20 cellular contexts compared by ENCODE assay signal in genomic region chr20:14284443-14284842, GRCh38. TPM values are rescaled to one million over a fixed set of nuclear protein-coding genes. Genes with fewer than 3 reads are reported as not detected.
DNase-seq lines count a peak whose midpoint lies in the region; ATAC-seq, FAIRE-seq and TF ChIP-seq lines count a peak whose summit lies in the region.
"Had no signal": no experiment of that assay in that cellular context is flagged by ENCODE, and none has a peak within 500 bp of the region (broad histone marks: within the 10 kb centered on the region; RNA-seq: fewer than 3 reads in every experiment).

No MANE protein-coding gene starts in this region.

- DNase-seq in RWPE2 (ENCODE audit: low spot score), result no peak
- peak; percentile 44 for DNase-seq in epithelial cell of esophagus (ENCODE audit: low read depth)
- DNase-seq in keratinocyte (ENCODE audit: low read depth, low spot score), result no peak
- no peak for DNase-seq in suprapubic skin (ENCODE audit: low spot score in 2 of 2)
- no peak for DNase-seq in DMS53 (lab: John Stamatoyannopoulos, UW)
- DNase-seq: 8988T; Calu3; CD4-positive, alpha-beta memory T cell; DND-41; EL; GM23248 had no signal

- H2AFZ ChIP-seq in keratinocyte (ENCODE audit: control insufficient read depth, low read length), result peak overlapping the region; percentile 7
- H2AFZ ChIP-seq: GM23248 had no signal

- peak; percentile 55 for FAIRE-seq in keratinocyte (lab: Jason Lieb, UNC)
- FAIRE-seq: GM12878, GM19239 had no signal

- H3K36me3 ChIP-seq in RWPE2 (ENCODE audit: low read depth), result no peaks in the 10 kb centered on the region
- H3K36me3 ChIP-seq in keratinocyte (ENCODE audit: control insufficient read depth in 2 of 2, extremely low read depth in 1 of 2, insufficient read depth in 2 of 2, low read length in 2 of 2), result no peaks in the 10 kb centered on the region
- no peaks in the 10 kb centered on the region for H3K36me3 ChIP-seq in suprapubic skin
- H3K36me3 ChIP-seq: BLaER1, HAP-1 had no signal

- no peaks in the 10 kb centered on the region for H3K9me1 ChIP-seq in keratinocyte (ENCODE audit: control insufficient read depth, extremely low read depth, insufficient read depth, low read length)

- TF ChIP-seq POLR2A in suprapubic skin (IDR thresholded peaks at IDR 0.05), result no peak

- ATAC-seq in RWPE2 (ENCODE audit: low read depth) (no peak), HG03108 (IDR thresholded peaks at IDR 0.05; ENCODE audit: unreplicated experiment) (no peak), GM18858 (IDR thresholded peaks at IDR 0.05; ENCODE audit: unreplicated experiment) (no peak)
- ATAC-seq: GM12878 had no signal

- no peaks in the 10 kb centered on the region for H3K9me3 ChIP-seq in RWPE2 (ENCODE audit: severe bottlenecking)
- peaks cover 2% of the 10 kb centered on the region for H3K9me3 ChIP-seq in keratinocyte (ENCODE audit: control insufficient read depth, low read depth, low read length)
- no peaks in the 10 kb centered on the region for H3K9me3 ChIP-seq in suprapubic skin
- H3K9me3 ChIP-seq: BLaER1, HAP-1 had no signal

- TF ChIP-seq CTCF in RWPE2 (IDR thresholded peaks at IDR 0.05; ENCODE audit: poor library complexity, severe bottlenecking), result no peak
- TF ChIP-seq CTCF in epithelial cell of esophagus (IDR thresholded peaks at IDR 0.05; ENCODE audit: insufficient read depth, low read depth, low read length, missing control alignments), result no peak
- TF ChIP-seq CTCF in keratinocyte (optimal IDR thresholded peaks at IDR 0.05 in 1 of 3, IDR thresholded peaks at IDR 0.05 in 1 of 3, conservative IDR thresholded peaks at IDR 0.05 in 1 of 3; ENCODE audit: extremely low read depth in 1 of 3, insufficient read depth in 2 of 3, low read length in 3 of 3), result no peak
- TF ChIP-seq CTCF in suprapubic skin (IDR thresholded peaks at IDR 0.05), result no peak

- peak overlapping the region; percentile 18 for H3K9ac ChIP-seq in keratinocyte (ENCODE audit: control insufficient read depth, extremely low read depth, insufficient read depth, low read length)
- H3K9ac ChIP-seq: BLaER1, GM23248 had no signal

- peaks cover 38% of the 10 kb centered on the region for H3K4me1 ChIP-seq in RWPE2 (ENCODE audit: insufficient read depth, poor library complexity, severe bottlenecking)
- peaks cover 41% of the 10 kb centered on the region for H3K4me1 ChIP-seq in keratinocyte (ENCODE audit: control insufficient read depth, extremely low read depth, insufficient read depth, low read length)
- peaks cover 4% of the 10 kb centered on the region for H3K4me1 ChIP-seq in suprapubic skin
- H3K4me1 ChIP-seq: BLaER1, HAP-1 had no signal

- H3K4me3 ChIP-seq in RWPE2 (ENCODE audit: severe bottlenecking) (no peak overlapping the region), epithelial cell of esophagus (ENCODE audit: low read length) (no peak overlapping the region), keratinocyte (ENCODE audit: control insufficient read depth in 2 of 3, extremely low read depth in 1 of 3, insufficient read depth in 2 of 3, low read depth in 1 of 3, low read length in 3 of 3) (no peak overlapping the region), suprapubic skin (no peak overlapping the region)
- H3K4me3 ChIP-seq: BLaER1, GM12878, GM23248, HAP-1 had no signal

- 47% methylated on average over 1 of the region's 1 CpG for WGBS in suprapubic skin

- no peaks in the 10 kb centered on the region for H3K79me2 ChIP-seq in keratinocyte (ENCODE audit: control insufficient read depth, insufficient read depth, low read length)

- dilution Hi-C loops in keratinocyte (cut with MboI; ENCODE audit: extremely low pct_ligation_motif_present, low sequenced_read_pairs), result no loop called here

- peak overlapping the region; percentile 99 for H3K27ac ChIP-seq in RWPE2 (ENCODE audit: poor library complexity, severe bottlenecking)
- peak overlapping the region; percentile 53 for H3K27ac ChIP-seq in keratinocyte (ENCODE audit: control insufficient read depth, insufficient read depth, low read length)
- H3K27ac ChIP-seq in suprapubic skin, result peak overlapping the region; percentile 41
- H3K27ac ChIP-seq: BLaER1, GM23248 had no signal

- peak overlapping the region; percentile 55 for H3K4me2 ChIP-seq in keratinocyte (ENCODE audit: control insufficient read depth, extremely low read depth, insufficient read depth, low read depth, low read length)
- H3K4me2 ChIP-seq: BLaER1 had no signal

- no peaks in the 10 kb centered on the region for H3K27me3 ChIP-seq in RWPE2 (ENCODE audit: insufficient read depth, poor library complexity, severe bottlenecking)
- H3K27me3 ChIP-seq in keratinocyte (ENCODE audit: control insufficient read depth, extremely low read depth, insufficient read depth, low read length), result no peaks in the 10 kb centered on the region
- no peaks in the 10 kb centered on the region for H3K27me3 ChIP-seq in suprapubic skin
- H3K27me3 ChIP-seq: BLaER1 had no signal

- no peaks in the 10 kb centered on the region for H4K20me1 ChIP-seq in keratinocyte (ENCODE audit: control insufficient read depth, extremely low read depth, insufficient read depth, low read length)
- H4K20me1 ChIP-seq: BLaER1 had no signal

- no peak for TF ChIP-seq EP300 in suprapubic skin (IDR thresholded peaks at IDR 0.05)

RNA-seq across cellular contexts. Expression of gene FLRT3, which starts 53.0 kb away (rescaled TPM):
- polyA plus RNA-seq in keratinocyte, result 69.7 to 123 TPM (median 91.7 TPM) in 3 replicates
- polyA plus RNA-seq in keratinocyte (2011; ENCODE audit: low read depth), result 26.0 TPM
- 19.7 and 39.9 TPM in 2 replicates for polyA plus RNA-seq in keratinocyte (2011; cell fraction: cytosol; rRNA removed)
- 161 and 172 TPM in 2 replicates for polyA plus RNA-seq in keratinocyte (2011; cell fraction: nucleus; rRNA removed)
- 25.7 and 51.0 TPM in 2 replicates for polyA plus RNA-seq in keratinocyte (2012; ENCODE audit: low replicate concordance)
- 39.2 to 159 TPM (median 142 TPM) in 3 replicates for polyA minus RNA-seq in keratinocyte
- polyA minus RNA-seq in keratinocyte (2011; cell fraction: cytosol; rRNA and poly(A)+ RNA removed), result 40.3 TPM
- 147 and 284 TPM in 2 replicates for polyA minus RNA-seq in keratinocyte (2011; cell fraction: nucleus; rRNA and poly(A)+ RNA removed)
- 10 to 100 TPM; 10.1 to 36.6 (median 21.9) TPM for total RNA-seq in suprapubic skin
- total RNA-seq: A673; CD4-positive, alpha-beta memory T cell; G401 had no signal
- polyA plus RNA-seq: CD14-positive monocyte; CD4-positive, alpha-beta memory T cell had no signal

Comparison
In these comparisons a context has a peak if more than half of its experiments do, and no peak if none do; other contexts are left out.
1. H3K27ac ChIP-seq: peak in every context shown above with its lines; median percentile 99 in RWPE2; 53 in keratinocyte; 41 in suprapubic skin.